9 cellular contexts compared by ENCODE assay signal in genomic region chr12:108140501-108140900, GRCh38. TPM values are rescaled to one million over a fixed set of nuclear protein-coding genes. Genes with fewer than 3 reads are reported as not detected.
"Had no signal": no experiment of that assay in that cellular context is flagged by ENCODE, and none has a peak within 500 bp of the region (broad histone marks: within the 10 kb centered on the region; RNA-seq: fewer than 3 reads in every experiment).

No MANE protein-coding gene starts in this region.

- H3K4me2 ChIP-seq: GM23338 had no signal

- H3K4me3 Mint-ChIP-seq: GM23338, H9, HFFc6 had no signal

- H3K4me3 ChIP-seq: GM23248, GM23338, HAP-1 had no signal

- H3K4me1 ChIP-seq: HAP-1 had no signal

- H3K36me3 ChIP-seq: HAP-1 had no signal

- H3K27ac ChIP-seq: GM23248 had no signal

- H3K9ac ChIP-seq: GM23248 had no signal

- DNase-seq: GM23248, GOT3, H7, H9, HCEC 1CT, HFFc6 had no signal

- H3K9me3 ChIP-seq: HAP-1 had no signal

- H3K9me3 Mint-ChIP-seq: GM23338, H9 had no signal

- ATAC-seq: GM23338, HCT116 had no signal

- H2AFZ ChIP-seq: GM23248, GM23338 had no signal

- H3K27ac Mint-ChIP-seq: GM23338, HFFc6 had no signal

RNA-seq across cellular contexts. Expression of gene WSCD2, which starts 11.4 kb away (rescaled TPM):
- total RNA-seq: GM23248, HFFc6 had no signal
- polyA plus RNA-seq: GM23248 had no signal
